ENCODE assay signal across 31 cellular contexts in genomic region chr7:18820981-18821380, GRCh38.
"Had no signal": no experiment of that assay in that cellular context is flagged by ENCODE, and none has a peak within 500 bp of the region (broad histone marks: within the 10 kb centered on the region; RNA-seq: fewer than 3 reads in every experiment).

No MANE protein-coding gene starts in this region.

- H3K27me3 ChIP-seq: MG63, SJCRH30 had no signal

- H3K9me3 ChIP-seq: MG63, SJCRH30, SK-N-SH had no signal

- H3K4me1 ChIP-seq: SJCRH30 had no signal

- ATAC-seq: Panc1, Right ventricle myocardium inferior had no signal

- H3K36me3 ChIP-seq: MG63, SJCRH30 had no signal

- DNase-seq: Karpas-422, MG63, NCI-H1048, NCI-H1092 treated with DMSO at 0.1 percent for 48 hours, NCI-H1105 treated with DMSO at 0.1 percent for 48 hours, NCI-H1417, NCI-H1436, NCI-H146, NCI-H1694, NCI-H187, NCI-H1930, NCI-H2029 treated with DMSO at 0.1 percent for 48 hours, NCI-H2081 treated with DMSO at 0.1 percent for 48 hours, NCI-H2107, NCI-H2171, NCI-H226, NCI-H510A, NCI-H524, NCI-H526, NCI-H774, PC-9, SHP77, SIG-M5, SJCRH30, SW 1271, T-helper 1 cell had no signal

- H3K4me3 ChIP-seq: MG63, PC-9, SJCRH30 had no signal

- H3K27ac ChIP-seq: KMS-11, PC-9, RWPE1, SJCRH30 had no signal
